13 cellular contexts compared by ENCODE assay signal in the genomic region with DNA sequence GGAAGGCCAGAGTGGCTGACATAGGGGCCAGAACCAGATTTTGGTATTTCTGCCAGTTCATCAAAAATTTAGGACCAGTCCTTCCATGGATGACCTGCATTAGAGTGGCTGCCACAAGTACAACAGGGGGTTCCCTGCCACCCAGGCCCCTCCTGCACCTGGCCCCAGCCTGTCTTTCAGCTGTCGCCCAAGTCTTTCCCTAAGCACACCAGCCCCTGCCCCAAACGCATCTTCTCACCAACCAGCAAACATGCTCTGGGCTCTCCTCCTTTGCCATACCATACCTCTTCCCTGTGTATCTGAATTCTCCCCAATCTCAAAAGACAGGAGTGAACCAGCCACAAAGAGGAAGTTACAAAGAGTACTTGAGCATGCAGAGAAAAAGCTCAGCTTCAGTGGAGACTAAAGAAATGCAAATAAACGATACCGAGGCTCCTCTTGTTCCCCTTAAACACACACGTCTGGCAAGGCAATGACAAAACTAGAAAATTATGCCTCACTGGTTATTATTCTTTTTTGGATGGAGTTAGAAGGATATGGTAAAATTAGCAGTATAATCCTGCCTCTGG.
A peak's percentile ranks its signal among the peaks of the same experiment; 100 is the strongest.
DNase-seq lines count a peak whose midpoint lies in the region; ATAC-seq, FAIRE-seq and TF ChIP-seq lines count a peak whose summit lies in the region.
"Had no signal": no experiment of that assay in that cellular context is flagged by ENCODE, and none has a peak within 500 bp of the region (broad histone marks: within the 10 kb centered on the region; RNA-seq: fewer than 3 reads in every experiment).

No MANE protein-coding gene starts in this region.

- no peaks in the 10 kb centered on the region for H3K36me3 ChIP-seq in GM12878 (ENCODE audit: control insufficient read depth in 2 of 2, insufficient read depth in 2 of 2, low read length in 1 of 2)
- no peaks in the 10 kb centered on the region for H3K36me3 ChIP-seq in left ventricle myocardium inferior

- no peak overlapping the region; the same call in 1 of the 2 replicates for H3K9ac ChIP-seq in GM12878 (ENCODE audit: control insufficient read depth, insufficient read depth, low read length)

- H3K4me3 ChIP-seq in GM12878: no peak overlapping the region; the same call in 1 of the 2 replicates
- H3K4me3 ChIP-seq in left ventricle myocardium inferior: no peak overlapping the region

- peaks cover 21% of the 10 kb centered on the region for H3K4me1 ChIP-seq in GM12878 (ENCODE audit: control insufficient read depth, insufficient read depth, low read length)
- H3K4me1 ChIP-seq in left ventricle myocardium inferior: peaks cover 3% of the 10 kb centered on the region

- H3K27ac ChIP-seq in GM12878 (ENCODE audit: control insufficient read depth, insufficient read depth) (peak overlapping the region; percentile 67), left ventricle myocardium inferior (replicated peaks) (no peak overlapping the region)

- TF ChIP-seq CTCF in GM12878 (IDR thresholded peaks at IDR 0.05 in 2 of 3, conservative IDR thresholded peaks at IDR 0.05 in 1 of 3; ENCODE audit: control insufficient read depth in 2 of 3, extremely low read depth in 1 of 3, insufficient read depth in 1 of 3, low read depth in 3 of 3, low read length in 3 of 3) (no peak), left ventricle myocardium inferior (IDR thresholded peaks at IDR 0.05; ENCODE audit: borderline replicate concordance) (no peak)

- WGBS in GM12878 (ENCODE audit: insufficient coverage, insufficient replicate concordance, low lambda C conversion rate, missing lambda C conversion rate): 0% methylated on average over 5 of the region's 5 CpGs

- SMC1A ChIA-PET in GM12878 (lab: Charles Lee; ENCODE audit: uncharacterized antibody, unreplicated experiment): no interaction called here

- TF ChIP-seq POLR2A in GM18505 (IDR thresholded peaks at IDR 0.05; ENCODE audit: borderline replicate concordance, extremely low read depth, insufficient read depth, insufficient read length): no peak
- TF ChIP-seq POLR2A in GM12878 (IDR thresholded peaks at IDR 0.05; ENCODE audit: low read depth, low read length): no peak

- RAD21 ChIA-PET in GM12878 (lab: Charles Lee; ENCODE audit: unreplicated experiment): interaction anchor here (0.8 kb wide), 1 partner anchor 91 kb away, joined by 3 read pairs; no protein-coding TSS in a partner anchor

- H3K79me2 ChIP-seq in GM12878 (ENCODE audit: control insufficient read depth, insufficient read depth, low read length): no peaks in the 10 kb centered on the region

- intact Hi-C loops in GM12878 (cut with micrococcal nuclease; ENCODE audit: unreplicated experiment): no loop called here
- intact Hi-C loops in Right ventricle myocardium inferior (cut with DNase I): no loop called here
- intact Hi-C loops in left ventricle myocardium inferior (cut with micrococcal nuclease): no loop called here

- H3K9me3 ChIP-seq in GM12878 (replicated peaks; ENCODE audit: control insufficient read depth, insufficient read depth, low read length): no peaks in the 10 kb centered on the region; the same call in 2 of the 3 replicates
- no peaks in the 10 kb centered on the region for H3K9me3 ChIP-seq in left ventricle myocardium inferior (replicated peaks)

- no peak overlapping the region for H2AFZ ChIP-seq in GM12878 (ENCODE audit: control insufficient read depth, low read depth, low read length)

- TF ChIP-seq RAD21 in GM12878 (IDR thresholded peaks at IDR 0.05; ENCODE audit: insufficient read depth, low read depth, low read length): peak; percentile 23; the same call in 1 of the 2 replicates

- in situ Hi-C loops in GM12878 (cut with MboI): no loop called here

- no peaks in the 10 kb centered on the region for H4K20me1 ChIP-seq in GM12878 (ENCODE audit: control insufficient read depth, insufficient read depth)

- CTCF ChIA-PET in GM12878 (lab: Yijun Ruan, JAX): no interaction called here

- no TSS peak for BruUV-seq in GM12878 (replicated peaks; lab: Mats Ljungman, UMichigan)

- H3K27me3 ChIP-seq in GM12878 (replicated peaks in 1 of 2; ENCODE audit: control insufficient read depth in 2 of 2, insufficient read depth in 2 of 2, low read length in 1 of 2): no peaks in the 10 kb centered on the region
- H3K27me3 ChIP-seq in left ventricle myocardium inferior (ENCODE audit: low read depth): no peaks in the 10 kb centered on the region

- TF ChIP-seq EP300 in GM12878 (IDR thresholded peaks at IDR 0.05; ENCODE audit: borderline replicate concordance in 1 of 2, control insufficient read depth in 1 of 2, low read depth in 2 of 2, low read length in 2 of 2): no peak

- ATAC-seq in GM18505 (IDR thresholded peaks at IDR 0.05; ENCODE audit: unreplicated experiment) (peak; percentile 66), GM21619 (IDR thresholded peaks at IDR 0.05; ENCODE audit: unreplicated experiment) (peak; percentile 56), HG03460 (IDR thresholded peaks at IDR 0.05; ENCODE audit: unreplicated experiment) (peak; percentile 73), GM12878 (no peak), Right ventricle myocardium inferior (no peak)
- ATAC-seq: left colon had no signal

- peak overlapping the region; percentile 72 for H3K4me2 ChIP-seq in GM12878 (ENCODE audit: control insufficient read depth, insufficient read depth)

- POLR2A ChIA-PET in GM12878 (lab: Charles Lee): interaction anchor here (1.2 kb wide), 1 partner anchor 18 kb away, joined by 3 read pairs; no protein-coding TSS in a partner anchor

- FAIRE-seq in GM12878 (lab: Jason Lieb, UNC): peak; percentile 86
- FAIRE-seq: frontal cortex had no signal

- DNase-seq in GM12878 (ENCODE audit: low read depth, low spot score) (peak; percentile 12), Right ventricle myocardium inferior (ENCODE audit: missing footprints) (no peak), epidermal melanocyte (ENCODE audit: insufficient read length, low spot score) (no peak), left ventricle myocardium inferior (no peak)
- DNase-seq in activated T-cell treated with anti-CD3 and anti-CD28 coated beads, Interleukin-2, amount 50 U/mL, for 1 hour: no peak
- DNase-seq: left colon; NCI-H446 treated with DMSO at 0.1 percent for 48 hours; stimulated activated CD4-positive, alpha-beta T cell treated with anti-CD3 and anti-CD28 coated beads, Interleukin-2, amount 100 ng/mL, for 48 hours; substantia nigra had no signal

TF ChIP-seq in GM12878, 131 proteins besides CTCF, POLR2A, EP300 and RAD21 (continues in another document):
- TF ChIP-seq CBX5 (IDR thresholded peaks at IDR 0.05; ENCODE audit: low read depth) (no peak; the same call in 1 of the 2 replicates), ZBTB11 (CRISPR knock-in tag; IDR thresholded peaks at IDR 0.05) (no peak), SREBF1 (IDR thresholded peaks at IDR 0.05; ENCODE audit: low read length) (no peak), NR2C1 (IDR thresholded peaks at IDR 0.05) (no peak), GATAD2B (conservative IDR thresholded peaks at IDR 0.05; ENCODE audit: low read depth) (no peak), JUNB (IDR thresholded peaks at IDR 0.05) (no peak), IKZF1 (conservative IDR thresholded peaks at IDR 0.05) (no peak), ASH2L (IDR thresholded peaks at IDR 0.05; ENCODE audit: borderline replicate concordance, low read depth) (no peak), RUNX3 (IDR thresholded peaks at IDR 0.05; ENCODE audit: low read length) (peak; percentile 48), NFYA (IDR thresholded peaks at IDR 0.05; ENCODE audit: borderline replicate concordance, low read depth, low read length) (no peak), EED (IDR thresholded peaks at IDR 0.05; ENCODE audit: low read depth) (peak; percentile 76), ETV6 (conservative IDR thresholded peaks at IDR 0.05 in 1 of 2, IDR thresholded peaks at IDR 0.05 in 1 of 2; ENCODE audit: borderline replicate concordance in 1 of 2, low read depth in 1 of 2) (0 out of 4 replicates have a peak, but pooled peaks of 1 of the 2 experiments have one; percentile 29), BRCA1 (IDR thresholded peaks at IDR 0.05; ENCODE audit: low read depth, low read length) (no peak), IKZF2 (IDR thresholded peaks at IDR 0.05) (0 out of 4 replicates have a peak, but pooled peaks have one; percentile 24 to 32)

Comparison
In these comparisons a context has a peak if more than half of its experiments do, and no peak if none do; other contexts are left out.
1. ATAC-seq: peak in GM18505 (single experiment), GM21619 (single experiment) and HG03460 (single experiment); none in GM12878 (single experiment) and Right ventricle myocardium inferior (single experiment).